In genomic region chr2:207504513-207505171, GRCh38 we compare ENCODE assay signal across 8 cellular contexts. TPM values are rescaled to one million over a fixed set of nuclear protein-coding genes. Genes with fewer than 3 reads are reported as not detected.
DNase-seq lines count a peak whose midpoint lies in the region; ATAC-seq and TF ChIP-seq lines count a peak whose summit lies in the region.

No MANE protein-coding gene starts in this region.

- H2AFZ ChIP-seq in neuron (ENCODE audit: low read depth, low read length) (peak overlapping the region; percentile 64), MM.1S (ENCODE audit: low read length) (no peak overlapping the region)

- peak; percentile 69 for ATAC-seq in Panc1

- no peak overlapping the region for H3K9ac ChIP-seq in MM.1S (ENCODE audit: low read length)

- H3K27ac ChIP-seq in Panc1 (ENCODE audit: low read length) (no peak overlapping the region), MM.1S (ENCODE audit: low read length) (no peak overlapping the region)

- no TSS peak for BruUV-seq in Panc1 (replicated peaks; lab: Mats Ljungman, UMichigan)

- H3F3A ChIP-seq in MM.1S (ENCODE audit: insufficient read depth, low read length) = no peaks in the 10 kb centered on the region

- CTCF ChIA-PET in Panc1 (lab: Charles Lee) = interaction anchor here (0.6 kb wide), 1 partner anchor 413 kb away, joined by 3 read pairs; no protein-coding TSS in a partner anchor

- H4K20me1 ChIP-seq in MM.1S (ENCODE audit: insufficient read depth, low read length) = no peaks in the 10 kb centered on the region

- H3K27me3 ChIP-seq in Panc1 (ENCODE audit: control insufficient read depth, insufficient read depth, low read length) = no peaks in the 10 kb centered on the region
- no peaks in the 10 kb centered on the region for H3K27me3 ChIP-seq in neuron (ENCODE audit: insufficient read depth, low read length)
- no peaks in the 10 kb centered on the region for H3K27me3 ChIP-seq in MM.1S (replicated peaks; ENCODE audit: insufficient read depth, low read length)

- no peak overlapping the region for H3K4me2 ChIP-seq in MM.1S (ENCODE audit: low read depth, low read length)

- POLR2A ChIA-PET in Panc1 (lab: Charles Lee) = interaction anchor here (1.7 kb wide), 1 partner anchor 29 kb away, joined by 4 read pairs; no protein-coding TSS in a partner anchor

- intact Hi-C loops in Panc1 (cut with micrococcal nuclease; ENCODE audit: unreplicated experiment) = no loop called here

- H3K36me3 ChIP-seq in Panc1 (ENCODE audit: control insufficient read depth, insufficient read depth, low read length) (no peaks in the 10 kb centered on the region), neuron (ENCODE audit: insufficient read depth, low read length) (no peaks in the 10 kb centered on the region), MM.1S (replicated peaks; ENCODE audit: insufficient read depth, low read length) (no peaks in the 10 kb centered on the region)

- in situ Hi-C loops in Panc1 (cut with HindIII; ENCODE audit: low pct_unique_long_range_greater_than_20kb, low sequenced_read_pairs) = no loop called here

- DNase-seq in ELR (ENCODE audit: low read depth) (peak; percentile 53), Panc1 (ENCODE audit: low read depth, low spot score) (no peak), epithelial cell of proximal tubule (ENCODE audit: low read depth) (no peak), NCI-H2196 treated with DMSO at 0.1 percent for 48 hours (lab: John Stamatoyannopoulos, UW; ENCODE audit: unreplicated experiment) (no peak), MM.1S (no peak), D341Med (ENCODE audit: low spot score) (no peak), T-helper 9 cell (no peak)

- no peaks in the 10 kb centered on the region for H3K9me2 ChIP-seq in MM.1S (replicated peaks; ENCODE audit: insufficient read depth, low read length)

- no peaks in the 10 kb centered on the region for H3K79me2 ChIP-seq in MM.1S (ENCODE audit: low read length)

- H3K4me3 ChIP-seq in Panc1 (ENCODE audit: low read depth in 2 of 2, low read length in 2 of 2) (no peak overlapping the region), epithelial cell of proximal tubule (ENCODE audit: low read depth, low read length) (no peak overlapping the region), neuron (ENCODE audit: low read length) (peak overlapping the region; percentile 34), MM.1S (ENCODE audit: low read length) (no peak overlapping the region)

- H3K4me1 ChIP-seq in Panc1 (ENCODE audit: control insufficient read depth, insufficient read depth, low read length) (peaks cover 4% of the 10 kb centered on the region), neuron (ENCODE audit: insufficient read depth, low read length) (peaks cover 26% of the 10 kb centered on the region), MM.1S (ENCODE audit: low read length) (peaks cover 13% of the 10 kb centered on the region)

- H3K9me3 ChIP-seq in Panc1 (ENCODE audit: control insufficient read depth, insufficient read depth, low read depth, low read length) (peaks cover 3% of the 10 kb centered on the region; the same call in 1 of the 2 replicates), neuron (ENCODE audit: low read length) (no peaks in the 10 kb centered on the region), MM.1S (replicated peaks; ENCODE audit: insufficient read depth, low read length) (no peaks in the 10 kb centered on the region)

- TF ChIP-seq CTCF in Panc1 (IDR thresholded peaks at IDR 0.05) (no peak), epithelial cell of proximal tubule (conservative IDR thresholded peaks at IDR 0.05; ENCODE audit: low read depth, low read length) (peak; percentile 3), MM.1S (IDR thresholded peaks at IDR 0.05; ENCODE audit: low read length) (no peak)

RNA-seq across cellular contexts. Expression of gene CREB1, which starts 25.1 kb away (rescaled TPM):
- 31.1 TPM for total RNA-seq in Panc1 (2021; ENCODE audit: unreplicated experiment)
- polyA plus RNA-seq in Panc1 (2012; ENCODE audit: insufficient read length) = 16.3 TPM
- 27.5 and 28.1 TPM in 2 replicates for total RNA-seq in epithelial cell of proximal tubule
